20 cellular contexts compared by ENCODE assay signal in the genomic region with DNA sequence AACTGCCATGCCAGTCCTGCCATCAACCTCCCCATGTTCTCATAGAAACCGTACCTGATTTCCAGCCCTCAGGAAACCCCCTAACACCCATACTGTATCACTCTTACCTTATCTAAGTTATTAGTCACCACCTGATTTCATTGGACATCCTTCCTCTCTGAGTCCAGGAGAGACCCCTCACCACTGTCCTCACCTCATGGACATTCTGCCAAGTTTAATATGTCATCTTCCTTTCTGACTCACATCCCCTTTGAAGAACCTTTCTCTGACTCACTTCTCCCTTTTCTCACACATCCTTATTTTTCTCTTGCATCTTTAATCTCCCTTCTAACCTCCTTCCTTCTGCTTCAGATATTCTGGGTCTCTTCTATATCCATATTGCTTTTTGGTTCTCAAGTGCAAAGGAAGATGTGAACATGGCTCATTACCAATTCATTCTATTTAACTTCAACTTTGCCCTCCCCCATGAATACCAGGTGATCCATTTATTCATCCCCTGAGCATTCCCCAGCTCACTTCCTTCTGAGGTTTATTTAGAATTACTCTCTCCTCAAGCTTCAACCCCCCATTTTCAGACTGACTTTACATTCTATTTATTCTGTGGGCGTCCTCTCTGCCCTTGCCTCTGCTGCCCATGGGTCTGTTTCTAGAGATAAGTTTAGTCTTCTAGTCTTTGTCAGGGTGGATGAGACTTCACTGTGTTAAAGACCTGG.
DNase-seq lines count a peak whose midpoint lies in the region; ATAC-seq and TF ChIP-seq lines count a peak whose summit lies in the region.
"Had no signal": no experiment of that assay in that cellular context is flagged by ENCODE, and none has a peak within 500 bp of the region (broad histone marks: within the 10 kb centered on the region; RNA-seq: fewer than 3 reads in every experiment).

No MANE protein-coding gene starts in this region.

- H3K27me3 ChIP-seq in osteoblast (ENCODE audit: insufficient read depth, low read length), result no peaks in the 10 kb centered on the region
- H3K27me3 ChIP-seq: gastroesophageal sphincter had no signal

- H2AFZ ChIP-seq in osteoblast (ENCODE audit: low read length), result no peak overlapping the region

- DNase-seq in A172 (ENCODE audit: low spot score) (peak; percentile 88), HK-2 (ENCODE audit: unreplicated experiment) (peak; percentile 47), SKM-1 treated with dmso at 0.1 percent for 144 hours (lab: John Stamatoyannopoulos, UW; ENCODE audit: unreplicated experiment) (peak; percentile 77), epithelial cell of proximal tubule (ENCODE audit: low read depth) (peak; percentile 65), osteoblast (ENCODE audit: insufficient read length, low spot score, missing footprints) (no peak)
- DNase-seq: activated CD8-positive, alpha-beta T cell treated with anti-CD3 and anti-CD28 coated beads, Interleukin-2, amount 10 ng/mL, durations not matched to agents 7 days and 5 days; activated T-cell treated with anti-CD3 and anti-CD28 coated beads, Interleukin-2, amount 50 U/mL, for 72 hours; CD4-positive, alpha-beta memory T cell; lower lobe of right lung; naive thymus-derived CD4-positive, alpha-beta T cell; NCI-H1092; NCI-H774; posterior cingulate gyrus; stimulated activated CD4-positive, alpha-beta T cell treated with anti-CD3 and anti-CD28 coated beads, Interleukin-4, amount 100 ng/mL, for 24 hours; T-cell had no signal

- H4K20me1 ChIP-seq in osteoblast (ENCODE audit: insufficient read depth, low read length), result no peaks in the 10 kb centered on the region

- H3K36me3 ChIP-seq in osteoblast (ENCODE audit: insufficient read depth, low read length), result no peaks in the 10 kb centered on the region
- H3K36me3 ChIP-seq: gastroesophageal sphincter, lower lobe of right lung had no signal

- H3K4me3 ChIP-seq in epithelial cell of proximal tubule (ENCODE audit: low read depth, low read length), result no peak overlapping the region
- no peak overlapping the region for H3K4me3 ChIP-seq in osteoblast (ENCODE audit: insufficient read depth, low read length)
- H3K4me3 ChIP-seq: gastroesophageal sphincter, lower lobe of right lung, skin epidermis had no signal

- TF ChIP-seq CTCF in epithelial cell of proximal tubule (conservative IDR thresholded peaks at IDR 0.05; ENCODE audit: low read depth, low read length) (no peak), osteoblast (IDR thresholded peaks at IDR 0.05; ENCODE audit: extremely low read depth, low read depth, low read length) (no peak)

- no peaks in the 10 kb centered on the region for H3K4me1 ChIP-seq in osteoblast (ENCODE audit: insufficient read depth, low read length)
- H3K4me1 ChIP-seq: gastroesophageal sphincter, lower lobe of right lung had no signal

- H3K79me2 ChIP-seq in osteoblast (ENCODE audit: insufficient read depth, low read length), result no peaks in the 10 kb centered on the region

- no peak overlapping the region for H3K4me2 ChIP-seq in osteoblast (ENCODE audit: insufficient read depth, low read length)

- H3K27ac ChIP-seq in osteoblast (ENCODE audit: low read depth, low read length), result no peak overlapping the region
- H3K27ac ChIP-seq: gastroesophageal sphincter, lower lobe of right lung, skin epidermis had no signal

- no peak for ATAC-seq in HG03521 (IDR thresholded peaks at IDR 0.05; ENCODE audit: unreplicated experiment)
- ATAC-seq in activated CD4-positive, CD25-positive, alpha-beta regulatory T cell treated with anti-CD3 and anti-CD28 coated beads, Interleukin-2, amount 50 U/mL, for 24 hours, result no peak
- no peak for ATAC-seq in HG03039 (IDR thresholded peaks at IDR 0.05; ENCODE audit: unreplicated experiment)
- ATAC-seq: activated CD8-positive, alpha-beta T cell treated with anti-CD3 and anti-CD28 coated beads, Interleukin-2, amount 10 ng/mL, durations not matched to agents 7 days and 5 days; activated T-cell treated with anti-CD3 and anti-CD28 coated beads, Interleukin-2, amount 50 U/mL, for 72 hours; gastroesophageal sphincter; lower lobe of right lung; naive thymus-derived CD4-positive, alpha-beta T cell; T-cell had no signal

- H3K9me3 ChIP-seq in osteoblast (ENCODE audit: low read depth, low read length), result no peaks in the 10 kb centered on the region
- H3K9me3 ChIP-seq: gastroesophageal sphincter, lower lobe of right lung had no signal
